In the genomic region with DNA sequence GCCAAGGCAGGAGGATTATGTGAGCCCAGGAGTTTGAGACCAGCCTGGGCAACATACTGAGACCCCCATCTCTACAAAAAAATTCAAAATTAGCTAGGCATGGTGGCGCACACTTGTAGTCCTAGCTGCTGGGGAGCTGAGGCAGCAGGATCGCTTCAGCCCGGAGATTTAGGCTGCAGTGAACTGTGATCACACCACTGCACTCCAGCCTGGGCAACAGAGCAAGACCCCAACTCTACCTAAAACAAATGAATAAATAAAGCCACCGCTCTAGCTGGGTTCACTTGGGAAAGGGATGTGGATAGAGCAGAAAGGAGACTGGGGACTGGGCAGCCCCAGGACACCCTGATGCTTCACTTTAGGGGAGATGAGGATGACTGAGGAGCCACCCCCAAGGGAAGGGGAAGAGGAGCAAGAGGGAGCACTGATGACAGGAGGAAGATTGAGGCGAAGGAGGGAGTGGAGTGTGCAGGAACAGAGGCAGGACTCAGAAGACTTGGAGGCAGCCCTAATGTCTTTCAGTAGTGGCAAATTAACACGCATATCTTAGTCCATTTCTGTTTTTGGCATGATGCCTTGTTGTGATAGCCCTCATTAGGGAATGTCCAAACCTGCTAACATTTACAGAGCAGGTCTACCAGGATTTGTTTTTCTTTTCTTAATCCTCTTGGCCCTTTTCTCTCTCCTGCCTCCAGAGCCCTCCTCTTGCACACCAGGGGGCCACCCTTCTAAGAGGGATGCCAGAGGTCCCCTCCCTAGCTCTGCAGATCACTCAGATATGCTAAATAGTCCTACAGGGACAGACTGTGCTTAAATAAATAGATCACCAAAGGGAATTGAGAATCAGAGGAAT, we compare ENCODE assay signal across 21 cellular contexts.
DNase-seq lines count a peak whose midpoint lies in the region; ATAC-seq and TF ChIP-seq lines count a peak whose summit lies in the region.
"Had no signal": no experiment of that assay in that cellular context is flagged by ENCODE, and none has a peak within 500 bp of the region (broad histone marks: within the 10 kb centered on the region; RNA-seq: fewer than 3 reads in every experiment).

No MANE protein-coding gene starts in this region.

- peak; percentile 72 for DNase-seq in GM23338 (ENCODE audit: low spot score)
- DNase-seq in astrocyte of the hippocampus (ENCODE audit: low read depth, low spot score), result peak; percentile 48
- peak; percentile 90 for DNase-seq in mesendoderm
- no peak for DNase-seq in tibial nerve (ENCODE audit: low spot score in 2 of 2)
- no peak for DNase-seq in sigmoid colon
- DNase-seq: activated CD8-positive, alpha-beta memory T cell treated with anti-CD3 and anti-CD28 coated beads, Interleukin-2, amount 50 U/mL, for 4 hours; DMS79; effector CD4-positive, alpha-beta T cell; foreskin melanocyte; hypothalamus; kidney; NCI-H1417; NCI-H2081 treated with DMSO at 0.1 percent for 48 hours; PC-3; SIG-M5; stimulated activated CD4-positive, alpha-beta T cell treated with anti-CD3 and anti-CD28 coated beads, Interleukin-2, amount 100 ng/mL, for 48 hours; stimulated activated naive CD4-positive, alpha-beta T cell treated with Interleukin-2 at 50 U/mL for 16 hours had no signal

- H2BK15ac ChIP-seq in mesendoderm (replicated peaks; ENCODE audit: low read depth), result no peak overlapping the region

- H3K9ac ChIP-seq in HUES48 (ENCODE audit: low read depth, low read length) (no peak overlapping the region), mesendoderm (ENCODE audit: low read length) (no peak overlapping the region)

- H3K23ac ChIP-seq in mesendoderm (ENCODE audit: low read length), result no peak overlapping the region

- H3F3A ChIP-seq in GM23338 (replicated peaks; ENCODE audit: low read depth), result no peaks in the 10 kb centered on the region

- TF ChIP-seq CTCF in GM23338 (conservative IDR thresholded peaks at IDR 0.05; ENCODE audit: low read depth in 2 of 2) (no peak), tibial nerve (IDR thresholded peaks at IDR 0.05) (no peak), sigmoid colon (IDR thresholded peaks at IDR 0.05) (no peak)

- no peak for TF ChIP-seq POLR2A in tibial nerve (IDR thresholded peaks at IDR 0.05)
- no peak for TF ChIP-seq POLR2A in sigmoid colon (IDR thresholded peaks at IDR 0.05)

- ATAC-seq in GM23338 (peak; percentile 77), GM18517 (IDR thresholded peaks at IDR 0.05; ENCODE audit: unreplicated experiment) (no peak)
- ATAC-seq: PC-3 had no signal

- H3K4me2 ChIP-seq in GM23338 (peak overlapping the region; percentile 23), mesendoderm (ENCODE audit: low read length) (no peak overlapping the region)
- H3K4me2 ChIP-seq: smooth muscle cell had no signal

- WGBS in mesendoderm (ENCODE audit: extremely low coverage, insufficient coverage, low lambda C conversion rate), result no CpG with 5 or more reads among the region's 6 CpGs
- WGBS in tibial nerve, 2 donors, result 86 to 89% methylated on average over 6 of the region's 6 CpGs
- 78 to 87% methylated on average over 6 of the region's 6 CpGs for WGBS in sigmoid colon, 2 donors

- H3K79me1 ChIP-seq in mesendoderm (ENCODE audit: low read length), result peaks cover 1% of the 10 kb centered on the region

- no peak overlapping the region for H2BK120ac ChIP-seq in mesendoderm (ENCODE audit: low read depth, low read length)

- no peaks in the 10 kb centered on the region for H3K9me2 ChIP-seq in GM23338 (ENCODE audit: insufficient read depth)

- no peaks in the 10 kb centered on the region for H3K36me3 Mint-ChIP-seq in GM23338 (ENCODE audit: low read depth)

- H3K4me1 Mint-ChIP-seq in GM23338, result peaks cover 76% of the 10 kb centered on the region

- H3K18ac ChIP-seq in mesendoderm (ENCODE audit: low read length), result peak overlapping the region; percentile 3

- peak overlapping the region; percentile 52 for H2BK5ac ChIP-seq in mesendoderm (ENCODE audit: low read length)

- peaks cover 51% of the 10 kb centered on the region for H3K27me3 Mint-ChIP-seq in GM23338 (ENCODE audit: insufficient read depth, low read depth, poor library complexity)

- H2AFZ ChIP-seq in GM23338, result no peak overlapping the region

- H3K9me3 ChIP-seq in HUES48 (ENCODE audit: control insufficient read depth, insufficient read depth, low read length) (no peaks in the 10 kb centered on the region), tibial nerve (no peaks in the 10 kb centered on the region), sigmoid colon (no peaks in the 10 kb centered on the region)

- H3K56ac ChIP-seq in mesendoderm (ENCODE audit: low read length), result peak overlapping the region; percentile 54

- no peak overlapping the region for H4K8ac ChIP-seq in mesendoderm (ENCODE audit: low read depth, low read length)

- H3K79me2 ChIP-seq in GM23338 (replicated peaks; ENCODE audit: insufficient read depth) (no peaks in the 10 kb centered on the region), mesendoderm (ENCODE audit: control insufficient read depth, insufficient read depth, low read length) (no peaks in the 10 kb centered on the region)

- intact Hi-C loops in sigmoid colon (cut with DNase I), result no loop called here

- no peak overlapping the region for H3K27ac Mint-ChIP-seq in GM23338

- H3K36me3 ChIP-seq in GM23338 (ENCODE audit: insufficient read depth), result no peaks in the 10 kb centered on the region
- H3K36me3 ChIP-seq in HUES48 (ENCODE audit: control insufficient read depth, insufficient read depth, low read length), result no peaks in the 10 kb centered on the region
- no peaks in the 10 kb centered on the region for H3K36me3 ChIP-seq in mesendoderm (ENCODE audit: control insufficient read depth, insufficient read depth, low read length)
- H3K36me3 ChIP-seq in tibial nerve, result no peaks in the 10 kb centered on the region
- H3K36me3 ChIP-seq in sigmoid colon, result no peaks in the 10 kb centered on the region

- TF ChIP-seq EP300 in tibial nerve (IDR thresholded peaks at IDR 0.05) (no peak), sigmoid colon (IDR thresholded peaks at IDR 0.05) (no peak)

- H3K27me3 ChIP-seq in GM23338 (ENCODE audit: insufficient read depth) (peaks cover 28% of the 10 kb centered on the region), HUES48 (ENCODE audit: control insufficient read depth, insufficient read depth, low read length) (peaks cover 51% of the 10 kb centered on the region), mesendoderm (ENCODE audit: insufficient read depth, low read length, poor library complexity) (no peaks in the 10 kb centered on the region), tibial nerve (no peaks in the 10 kb centered on the region), sigmoid colon (no peaks in the 10 kb centered on the region)

- H4K20me1 ChIP-seq in GM23338 (replicated peaks; ENCODE audit: insufficient read depth), result no peaks in the 10 kb centered on the region

- H3K9me3 Mint-ChIP-seq in GM23338, result no peaks in the 10 kb centered on the region; the same call in 2 of the 3 replicates

- H3K4me3 ChIP-seq in GM23338 (no peak overlapping the region), HUES48 (ENCODE audit: low read depth, low read length) (0 out of 2 replicates have a peak overlapping the region, but pooled peaks have one; percentile 2), mesendoderm (ENCODE audit: low read length) (no peak overlapping the region), tibial nerve (no peak overlapping the region), sigmoid colon (no peak overlapping the region)
- H3K4me3 ChIP-seq: lung, smooth muscle cell had no signal

- H2AK5ac ChIP-seq in mesendoderm (ENCODE audit: low read length), result no peak overlapping the region

- H3K4ac ChIP-seq in mesendoderm (ENCODE audit: low read depth, low read length), result no peak overlapping the region

- peak overlapping the region; percentile 2; the same call in 1 of the 3 replicates for H3K4me3 Mint-ChIP-seq in GM23338

- H4K5ac ChIP-seq in mesendoderm (ENCODE audit: low read length), result no peak overlapping the region

- H3K4me1 ChIP-seq in GM23338 (ENCODE audit: insufficient read depth), result peaks cover 52% of the 10 kb centered on the region
- peaks cover 59% of the 10 kb centered on the region for H3K4me1 ChIP-seq in HUES48 (ENCODE audit: control insufficient read depth, insufficient read depth, low read length)
- H3K4me1 ChIP-seq in mesendoderm (ENCODE audit: control insufficient read depth, low read depth, low read length), result peaks cover 41% of the 10 kb centered on the region
- peaks cover 0 to 6% (median 0%) of the 10 kb centered on the region in 4 donors for H3K4me1 ChIP-seq in tibial nerve
- H3K4me1 ChIP-seq in sigmoid colon, result peaks cover 0 to 6% (median 2%) of the 10 kb centered on the region in 4 donors

- H3K27ac ChIP-seq in GM23338 (ENCODE audit: low read depth) (no peak overlapping the region), HUES48 (ENCODE audit: low read depth, low read length) (peak overlapping the region; percentile 61), mesendoderm (ENCODE audit: low read depth, low read length) (peak overlapping the region; percentile 46), tibial nerve (no peak overlapping the region), sigmoid colon (peak overlapping the region in 1 of 4 donors; percentile 48)

TF ChIP-seq in GM23338, 12 proteins besides CTCF, POLR2A, EP300 and RAD21:
- TF ChIP-seq NANOG (IDR thresholded peaks at IDR 0.05; ENCODE audit: borderline replicate concordance), result 0 out of 2 replicates have a peak, but pooled peaks have one; percentile 10
- TF ChIP-seq, protein P1, sequence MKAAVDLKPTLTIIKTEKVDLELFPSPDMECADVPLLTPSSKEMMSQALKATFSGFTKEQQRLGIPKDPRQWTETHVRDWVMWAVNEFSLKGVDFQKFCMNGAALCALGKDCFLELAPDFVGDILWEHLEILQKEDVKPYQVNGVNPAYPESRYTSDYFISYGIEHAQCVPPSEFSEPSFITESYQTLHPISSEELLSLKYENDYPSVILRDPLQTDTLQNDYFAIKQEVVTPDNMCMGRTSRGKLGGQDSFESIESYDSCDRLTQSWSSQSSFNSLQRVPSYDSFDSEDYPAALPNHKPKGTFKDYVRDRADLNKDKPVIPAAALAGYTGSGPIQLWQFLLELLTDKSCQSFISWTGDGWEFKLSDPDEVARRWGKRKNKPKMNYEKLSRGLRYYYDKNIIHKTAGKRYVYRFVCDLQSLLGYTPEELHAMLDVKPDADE (IDR thresholded peaks at IDR 0.05), result no peak

Comparison
In these comparisons a context has a peak if more than half of its experiments do, and no peak if none do; other contexts are left out.
1. DNase-seq: peak in GM23338 (single experiment), astrocyte of the hippocampus (single experiment) and mesendoderm (single experiment); none in tibial nerve (0 of 2) and sigmoid colon (single experiment).
2. H3K27ac ChIP-seq: peak in HUES48 (single experiment) and mesendoderm (single experiment); none in GM23338 (single experiment) and tibial nerve (0 of 4).